In genomic region chr12:132079190-132079589, GRCh38 we compare ENCODE assay signal across 18 cellular contexts.
"Had no signal": no experiment of that assay in that cellular context is flagged by ENCODE, and none has a peak within 500 bp of the region (broad histone marks: within the 10 kb centered on the region; RNA-seq: fewer than 3 reads in every experiment).

No MANE protein-coding gene starts in this region.

- DNase-seq: activated CD4-positive, alpha-beta T cell treated with anti-CD3 and anti-CD28 coated beads for 36 hours; activated CD4-positive, CD25-positive, alpha-beta regulatory T cell; activated naive CD8-positive, alpha-beta T cell treated with anti-CD3 and anti-CD28 coated beads, Interleukin-2, amount 50 U/mL, for 24 hours; activated T-cell treated with anti-CD3 and anti-CD28 coated beads for 4 hours; activated T-cell treated with anti-CD3 and anti-CD28 coated beads, Interleukin-2, amount 50 U/mL, for 72 hours; amygdala; effector CD4-positive, alpha-beta T cell; kidney glomerular epithelial cell; left ventricle myocardium inferior; mesendoderm; natural killer cell; posterior cingulate gyrus; spleen; stimulated activated CD4-positive, alpha-beta T cell treated with anti-CD3 and anti-CD28 coated beads, Interleukin-2, amount 100 ng/mL, for 48 hours; stimulated activated naive CD8-positive, alpha-beta T cell treated with anti-CD3 and anti-CD28 coated beads, Interleukin-15, Interleukin-2, amounts not matched to agents 100 U/mL and 50 U/mL, for 24 hours; T-cell had no signal

- H3K27me3 ChIP-seq: spleen had no signal

- FAIRE-seq: bronchial epithelial cell had no signal

- H3K27ac ChIP-seq: spleen had no signal

- ATAC-seq: activated CD4-positive, alpha-beta T cell treated with anti-CD3 and anti-CD28 coated beads for 36 hours; activated naive CD8-positive, alpha-beta T cell treated with anti-CD3 and anti-CD28 coated beads, Interleukin-2, amount 50 U/mL, for 24 hours; activated T-cell treated with anti-CD3 and anti-CD28 coated beads, Interleukin-2, amount 50 U/mL, for 72 hours; natural killer cell; stimulated activated naive CD8-positive, alpha-beta T cell treated with anti-CD3 and anti-CD28 coated beads, Interleukin-15, Interleukin-2, amounts not matched to agents 100 U/mL and 50 U/mL, for 24 hours; T-cell had no signal

- H3K9me3 ChIP-seq: left ventricle myocardium inferior, spleen had no signal

- H3K4me3 ChIP-seq: left ventricle myocardium inferior, lung, spleen had no signal
